ENCODE assay signal across 8 cellular contexts in genomic region chr21:14773777-14774345, GRCh38.
DNase-seq lines count a peak whose midpoint lies in the region; ATAC-seq, FAIRE-seq and TF ChIP-seq lines count a peak whose summit lies in the region.

No MANE protein-coding gene starts in this region.

- H3K36me3 Mint-ChIP-seq in memory B cell: no peaks in the 10 kb centered on the region

- no peak for FAIRE-seq in bronchial epithelial cell (lab: Jason Lieb, UNC)

- no peaks in the 10 kb centered on the region for H3K27me3 Mint-ChIP-seq in memory B cell

- H3K9me3 Mint-ChIP-seq in memory B cell: no peaks in the 10 kb centered on the region

- H3K4me3 ChIP-seq in bronchial epithelial cell (ENCODE audit: low read depth, low read length): no peak overlapping the region

- TF ChIP-seq CTCF in VCaP (conservative IDR thresholded peaks at IDR 0.05): peak; percentile 97
- peak; percentile 70 for TF ChIP-seq CTCF in bronchial epithelial cell (IDR thresholded peaks at IDR 0.05; ENCODE audit: insufficient read depth, low read length, severe bottlenecking)

- H3K27me3 ChIP-seq in bronchial epithelial cell (ENCODE audit: control insufficient read depth, insufficient read depth, low read length): no peaks in the 10 kb centered on the region

- no peak overlapping the region for H3K4me3 Mint-ChIP-seq in memory B cell

- in situ Hi-C loops in KBM-7 (cut with MboI; ENCODE audit: low pct_unique_long_range_greater_than_20kb, low sequenced_read_pairs): no loop called here

- no peaks in the 10 kb centered on the region for H3K36me3 ChIP-seq in bronchial epithelial cell (ENCODE audit: control insufficient read depth, insufficient read depth, low read length)

- peak; percentile 74 for ATAC-seq in memory B cell (ENCODE audit: low read depth)
- ATAC-seq in stimulated activated naive CD8-positive, alpha-beta T cell treated with anti-CD3 and anti-CD28 coated beads, Interleukin-15, Interleukin-2, amounts not matched to agents 100 U/mL and 50 U/mL, for 24 hours: no peak
- ATAC-seq in HG03521 (IDR thresholded peaks at IDR 0.05; ENCODE audit: unreplicated experiment): no peak
- no peak for ATAC-seq in HG03342 (IDR thresholded peaks at IDR 0.05; ENCODE audit: unreplicated experiment)

- peaks cover 3% of the 10 kb centered on the region for H3K4me1 Mint-ChIP-seq in memory B cell

- no peak overlapping the region for H3K27ac Mint-ChIP-seq in memory B cell

- DNase-seq in DMS53 (lab: John Stamatoyannopoulos, UW) (peak; percentile 76), KBM-7 (peak; percentile 89), bronchial epithelial cell (ENCODE audit: low read depth) (peak; percentile 51), memory B cell (ENCODE audit: low spot score in 2 of 2) (peak; percentile 27 to 29)
- peak; percentile 65 for DNase-seq in stimulated activated naive CD8-positive, alpha-beta T cell treated with anti-CD3 and anti-CD28 coated beads, Interleukin-15, Interleukin-2, amounts not matched to agents 100 U/mL and 50 U/mL, for 24 hours

- no peak overlapping the region for H3K27ac ChIP-seq in VCaP

Comparison
In these comparisons a context has a peak if more than half of its experiments do, and no peak if none do; other contexts are left out.
1. DNase-seq: peak in every context shown above with its lines; median percentile 89 in KBM-7; 76 in DMS53; 65 in stimulated activated naive CD8-positive, alpha-beta T cell treated with anti-CD3 and anti-CD28 coated beads, Interleukin-15, Interleukin-2, amounts not matched to agents 100 U/mL and 50 U/mL, for 24 hours; 51 in bronchial epithelial cell; 28 in memory B cell.